Comparison of ENCODE assay signal across 1 cellular context in the genomic region with DNA sequence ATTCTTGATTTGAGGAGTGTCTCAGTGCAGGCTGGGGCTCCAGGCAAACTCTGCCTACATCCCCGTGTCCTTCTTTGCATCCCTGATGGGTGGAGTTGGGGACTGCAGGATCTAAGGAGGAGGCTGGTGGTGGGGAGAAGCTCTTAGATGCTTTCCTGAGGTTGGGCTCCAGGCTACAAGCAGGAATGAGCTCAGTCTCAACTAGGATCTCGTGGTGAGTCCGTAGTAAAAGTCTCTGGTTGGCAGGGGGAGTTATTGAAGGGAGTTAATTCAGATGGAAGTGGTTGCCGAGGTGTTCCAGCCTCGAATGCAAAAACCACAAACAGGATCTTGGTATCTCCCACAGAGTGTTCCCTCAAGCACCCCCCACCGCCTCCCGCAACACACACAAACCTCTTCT.
TF ChIP-seq lines count a peak whose summit lies in the region.

No MANE protein-coding gene starts in this region.

TF ChIP-seq in A549, 52 proteins besides CTCF, POLR2A, EP300 and RAD21 (continued from another document):
- TF ChIP-seq, protein P1, sequence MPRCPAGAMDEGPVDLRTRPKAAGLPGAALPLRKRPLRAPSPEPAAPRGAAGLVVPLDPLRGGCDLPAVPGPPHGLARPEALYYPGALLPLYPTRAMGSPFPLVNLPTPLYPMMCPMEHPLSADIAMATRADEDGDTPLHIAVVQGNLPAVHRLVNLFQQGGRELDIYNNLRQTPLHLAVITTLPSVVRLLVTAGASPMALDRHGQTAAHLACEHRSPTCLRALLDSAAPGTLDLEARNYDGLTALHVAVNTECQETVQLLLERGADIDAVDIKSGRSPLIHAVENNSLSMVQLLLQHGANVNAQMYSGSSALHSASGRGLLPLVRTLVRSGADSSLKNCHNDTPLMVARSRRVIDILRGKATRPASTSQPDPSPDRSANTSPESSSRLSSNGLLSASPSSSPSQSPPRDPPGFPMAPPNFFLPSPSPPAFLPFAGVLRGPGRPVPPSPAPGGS (IDR thresholded peaks at IDR 0.05), result no peak
- TF ChIP-seq HEYL (CRISPR knock-in tag; IDR thresholded peaks at IDR 0.05) (no peak), EHMT2 (IDR thresholded peaks at IDR 0.05; ENCODE audit: low read depth) (no peak), JUNB (IDR thresholded peaks at IDR 0.05) (no peak), ZC3H11A (IDR thresholded peaks at IDR 0.05) (no peak), FOSB (CRISPR knock-in tag; IDR thresholded peaks at IDR 0.05) (no peak), NR3C1 (IDR thresholded peaks at IDR 0.05) (no peak)
- TF ChIP-seq, protein P2, sequence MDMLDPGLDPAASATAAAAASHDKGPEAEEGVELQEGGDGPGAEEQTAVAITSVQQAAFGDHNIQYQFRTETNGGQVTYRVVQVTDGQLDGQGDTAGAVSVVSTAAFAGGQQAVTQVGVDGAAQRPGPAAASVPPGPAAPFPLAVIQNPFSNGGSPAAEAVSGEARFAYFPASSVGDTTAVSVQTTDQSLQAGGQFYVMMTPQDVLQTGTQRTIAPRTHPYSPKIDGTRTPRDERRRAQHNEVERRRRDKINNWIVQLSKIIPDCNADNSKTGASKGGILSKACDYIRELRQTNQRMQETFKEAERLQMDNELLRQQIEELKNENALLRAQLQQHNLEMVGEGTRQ (IDR thresholded peaks at IDR 0.05), result no peak
